Comparison of ENCODE assay signal across 8 cellular contexts in the genomic region with DNA sequence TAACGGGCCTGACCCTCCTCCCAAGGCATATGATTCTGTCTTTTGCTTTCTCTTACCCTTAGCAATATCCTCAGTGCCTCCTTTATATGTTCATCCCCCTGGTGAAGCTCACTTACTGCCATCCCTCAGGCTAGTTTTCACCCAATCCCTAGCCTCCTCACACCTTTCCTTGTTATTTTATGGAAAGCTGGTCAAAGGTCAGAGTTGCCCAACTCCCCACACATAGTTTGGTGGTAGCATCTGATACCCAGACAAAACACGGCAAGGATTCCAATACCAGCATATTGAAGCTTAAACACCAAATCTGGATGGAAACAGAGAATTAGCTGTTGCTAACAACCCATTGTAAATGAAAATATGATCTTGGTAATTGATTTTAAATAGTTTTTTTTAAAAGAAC.
A peak's percentile ranks its signal among the peaks of the same experiment; 100 is the strongest.
DNase-seq lines count a peak whose midpoint lies in the region; ATAC-seq and TF ChIP-seq lines count a peak whose summit lies in the region.

No MANE protein-coding gene starts in this region.

- no peaks in the 10 kb centered on the region for H3K36me3 ChIP-seq in stomach

- H3K4me3 ChIP-seq in stomach, result no peak overlapping the region

- H3K4me1 ChIP-seq in stomach, result peaks cover 8 to 40% (median 19%) of the 10 kb centered on the region in 4 donors

- ATAC-seq in left colon, result peak; percentile 49
- ATAC-seq in HG02571 (IDR thresholded peaks at IDR 0.05; ENCODE audit: unreplicated experiment), result no peak

- TF ChIP-seq EP300 in stomach (IDR thresholded peaks at IDR 0.05), result no peak

- no peak for TF ChIP-seq CTCF in stomach (IDR thresholded peaks at IDR 0.05)

- no peaks in the 10 kb centered on the region for H3K27me3 ChIP-seq in stomach

- H3K27ac ChIP-seq in stomach, result peak overlapping the region; percentile 48 to 83 (median 75)

- DNase-seq in HK-2 (ENCODE audit: unreplicated experiment) (peak; percentile 17), amniotic epithelial cell (ENCODE audit: low read depth) (peak; percentile 77), left colon (no peak), stomach (no peak), NCI-H446 (lab: John Stamatoyannopoulos, UW) (no peak), SIG-M5 treated with dmso at 0.1 percent for 504 hours (lab: John Stamatoyannopoulos, UW; ENCODE audit: unreplicated experiment) (no peak), DMS53 treated with DMSO at 0.1 percent for 48 hours (lab: John Stamatoyannopoulos, UW; ENCODE audit: unreplicated experiment) (no peak)

- WGBS in stomach, 5 donors, result 46 to 58% (median 49%) methylated on average over 2 of the region's 2 CpGs

- intact Hi-C loops in left colon (cut with DNase I, micrococcal nuclease), result no loop called here
- intact Hi-C loops in stomach (cut with DNase I; ENCODE audit: low total_unique reads), result no loop called here

- no peaks in the 10 kb centered on the region for H3K9me3 ChIP-seq in stomach

- TF ChIP-seq POLR2A in stomach (IDR thresholded peaks at IDR 0.05), result no peak

Comparison
In these comparisons a context has a peak if more than half of its experiments do, and no peak if none do; other contexts are left out.
1. DNase-seq: peak in HK-2 (single experiment) and amniotic epithelial cell (single experiment); none in left colon (0 of 2), stomach (single experiment), NCI-H446 (0 of 2), SIG-M5 treated with dmso at 0.1 percent for 504 hours (single experiment) and DMS53 treated with DMSO at 0.1 percent for 48 hours (single experiment).